19 cellular contexts compared by ENCODE assay signal in genomic region chr3:120088622-120089021, GRCh38. TPM values are rescaled to one million over a fixed set of nuclear protein-coding genes. Genes with fewer than 3 reads are reported as not detected.
DNase-seq lines count a peak whose midpoint lies in the region; ATAC-seq, FAIRE-seq and TF ChIP-seq lines count a peak whose summit lies in the region.
"Had no signal": no experiment of that assay in that cellular context is flagged by ENCODE, and none has a peak within 500 bp of the region (broad histone marks: within the 10 kb centered on the region; RNA-seq: fewer than 3 reads in every experiment).

No MANE protein-coding gene starts in this region.

- POLR2A ChIA-PET in CD4-positive, alpha-beta memory T cell (lab: Charles Lee; ENCODE audit: partially characterized antibody) = no interaction called here
- POLR2A ChIA-PET in GM12878 (lab: Charles Lee) = no interaction called here

- intact Hi-C loops in CD4-positive, alpha-beta memory T cell (cut with micrococcal nuclease) = no loop called here
- intact Hi-C loops in GM12878 (cut with micrococcal nuclease; ENCODE audit: unreplicated experiment) = no loop called here
- intact Hi-C loops in natural killer cell (cut with micrococcal nuclease) = no loop called here

- H3K9me3 Mint-ChIP-seq in CD4-positive, alpha-beta memory T cell = no peaks in the 10 kb centered on the region
- no peaks in the 10 kb centered on the region for H3K9me3 Mint-ChIP-seq in HFFc6
- no peaks in the 10 kb centered on the region for H3K9me3 Mint-ChIP-seq in natural killer cell
- H3K9me3 Mint-ChIP-seq: activated naive CD4-positive, alpha-beta T cell treated with anti-CD3 and anti-CD28 coated beads for 36 hours; stimulated activated naive CD8-positive, alpha-beta T cell treated with anti-CD3 and anti-CD28 coated beads, Interleukin-15, Interleukin-2, amounts not matched to agents 100 ng/mL and 50 ng/mL, for 24 hours had no signal

- H3K36me3 ChIP-seq in CD4-positive, alpha-beta memory T cell (ENCODE audit: insufficient read depth, low read length) = no peaks in the 10 kb centered on the region
- H3K36me3 ChIP-seq in GM12878 (ENCODE audit: control insufficient read depth in 2 of 2, insufficient read depth in 2 of 2, low read length in 1 of 2) = no peaks in the 10 kb centered on the region; a peak in 1 of 4 replicates
- H3K36me3 ChIP-seq: gastroesophageal sphincter, vagina had no signal

- no peak overlapping the region for H2AFZ ChIP-seq in GM12878 (ENCODE audit: control insufficient read depth, low read depth, low read length)

- H3K9me3 ChIP-seq in CD4-positive, alpha-beta memory T cell (ENCODE audit: control insufficient read depth in 1 of 2, low read length in 2 of 2) = no peaks in the 10 kb centered on the region
- H3K9me3 ChIP-seq in GM12878 (replicated peaks; ENCODE audit: control insufficient read depth, insufficient read depth, low read length) = no peaks in the 10 kb centered on the region; the same call in 1 of the 3 replicates
- H3K9me3 ChIP-seq: gastroesophageal sphincter, vagina had no signal

- RAD21 ChIA-PET in GM12878 (lab: Charles Lee; ENCODE audit: unreplicated experiment) = interaction anchor here (1.3 kb wide), 1 partner anchor 148 kb away, joined by 3 read pairs; no protein-coding TSS in a partner anchor

- DNase-seq in CD4-positive, alpha-beta memory T cell = no peak
- DNase-seq in HFFc6 (no peak), GM12878 (ENCODE audit: low read depth, low spot score) (no peak), natural killer cell (no peak)
- DNase-seq: activated naive CD4-positive, alpha-beta T cell treated with anti-CD3 and anti-CD28 coated beads for 36 hours; DMS79 treated with DMSO at 0.1 percent for 48 hours; HCEC 1CT; NCI-H1436; occipital lobe had no signal

- TF ChIP-seq RAD21 in GM12878 (IDR thresholded peaks at IDR 0.05; ENCODE audit: insufficient read depth, low read depth, low read length) = no peak

- no peaks in the 10 kb centered on the region for H3K27me3 Mint-ChIP-seq in CD4-positive, alpha-beta memory T cell
- H3K27me3 Mint-ChIP-seq in HFFc6 (ENCODE audit: insufficient read depth) = no peaks in the 10 kb centered on the region
- H3K27me3 Mint-ChIP-seq in natural killer cell (ENCODE audit: low read depth in 2 of 2) = no peaks in the 10 kb centered on the region
- H3K27me3 Mint-ChIP-seq: B cell; stimulated activated naive CD8-positive, alpha-beta T cell treated with anti-CD3 and anti-CD28 coated beads, Interleukin-15, Interleukin-2, amounts not matched to agents 100 ng/mL and 50 ng/mL, for 24 hours had no signal

- H3K27me3 ChIP-seq in CD4-positive, alpha-beta memory T cell (ENCODE audit: insufficient read depth, low read length) = no peaks in the 10 kb centered on the region
- no peaks in the 10 kb centered on the region for H3K27me3 ChIP-seq in GM12878 (replicated peaks in 1 of 2; ENCODE audit: control insufficient read depth in 2 of 2, insufficient read depth in 2 of 2, low read length in 1 of 2)
- H3K27me3 ChIP-seq: gastroesophageal sphincter, vagina had no signal

- WGBS in GM12878 (ENCODE audit: insufficient coverage, insufficient replicate concordance, low lambda C conversion rate, missing lambda C conversion rate) = 96% methylated on average over 3 of the region's 3 CpGs

- TF ChIP-seq POLR2A in GM12878 (IDR thresholded peaks at IDR 0.05; ENCODE audit: low read depth, low read length) = no peak

- no TSS peak for BruUV-seq in GM12878 (replicated peaks; lab: Mats Ljungman, UMichigan)

- CTCF ChIA-PET in CD4-positive, alpha-beta memory T cell (lab: Charles Lee; ENCODE audit: partially characterized antibody) = no interaction called here
- CTCF ChIA-PET in GM12878 (lab: Yijun Ruan, JAX) = interaction anchor here (1.1 to 1.6 kb wide), 2 partner anchors 29 to 197 kb away, joined by 3 to 4 read pairs; no protein-coding TSS in a partner anchor

- peak overlapping the region in 4 of 7 donors; percentile 25 to 43 (median 37) for H3K27ac Mint-ChIP-seq in CD4-positive, alpha-beta memory T cell
- H3K27ac Mint-ChIP-seq in HFFc6 (no peak overlapping the region), natural killer cell (peak overlapping the region; percentile 74 to 86)
- H3K27ac Mint-ChIP-seq: activated naive CD4-positive, alpha-beta T cell treated with anti-CD3 and anti-CD28 coated beads for 36 hours; B cell; stimulated activated naive CD8-positive, alpha-beta T cell treated with anti-CD3 and anti-CD28 coated beads, Interleukin-15, Interleukin-2, amounts not matched to agents 100 ng/mL and 50 ng/mL, for 24 hours had no signal

- H3K4me3 ChIP-seq in CD4-positive, alpha-beta memory T cell (ENCODE audit: low read length in 2 of 2) = no peak overlapping the region
- H3K4me3 ChIP-seq in GM12878 = peak overlapping the region; percentile 58
- H3K4me3 ChIP-seq: gastroesophageal sphincter, skin epidermis, vagina had no signal

- H3K4me2 ChIP-seq in GM12878 (ENCODE audit: control insufficient read depth, insufficient read depth) = peak overlapping the region; percentile 76

- no peak overlapping the region for H3K9ac ChIP-seq in GM12878 (ENCODE audit: control insufficient read depth, insufficient read depth, low read length)

- H3K79me2 ChIP-seq in GM12878 (ENCODE audit: control insufficient read depth, insufficient read depth, low read length) = peaks cover 100% of the 10 kb centered on the region

- H3K4me1 ChIP-seq in CD4-positive, alpha-beta memory T cell (ENCODE audit: insufficient read depth, low read length) = peaks cover 68% of the 10 kb centered on the region
- no peaks in the 10 kb centered on the region; the same call in 1 of the 2 replicates for H3K4me1 ChIP-seq in GM12878 (ENCODE audit: control insufficient read depth, insufficient read depth, low read length)

- FAIRE-seq in GM12878 (lab: Jason Lieb, UNC) = no peak

- H3K4me1 Mint-ChIP-seq in CD4-positive, alpha-beta memory T cell = peaks cover 25 to 40% (median 32%) of the 10 kb centered on the region in 4 donors
- peaks cover 25% of the 10 kb centered on the region for H3K4me1 Mint-ChIP-seq in HFFc6 (ENCODE audit: low read depth)
- peaks cover 20 to 23% of the 10 kb centered on the region in 2 donors for H3K4me1 Mint-ChIP-seq in natural killer cell

- in situ Hi-C loops in GM12878 (cut with MboI) = no loop called here

- no peak for TF ChIP-seq EP300 in GM12878 (IDR thresholded peaks at IDR 0.05; ENCODE audit: borderline replicate concordance in 1 of 2, control insufficient read depth in 1 of 2, low read depth in 2 of 2, low read length in 2 of 2)

- peak; percentile 53 for ATAC-seq in GM12878
- peak; percentile 85 to 89 (median 87) for ATAC-seq in natural killer cell
- ATAC-seq in HG02759 (IDR thresholded peaks at IDR 0.05; ENCODE audit: unreplicated experiment) = no peak
- ATAC-seq in HG03039 (IDR thresholded peaks at IDR 0.05; ENCODE audit: unreplicated experiment) = no peak
- no peak for ATAC-seq in HG02642 (IDR thresholded peaks at IDR 0.05; ENCODE audit: poor library complexity, unreplicated experiment)
- no peak for ATAC-seq in HG03196 (IDR thresholded peaks at IDR 0.05; ENCODE audit: unreplicated experiment)
- ATAC-seq: gastroesophageal sphincter, Panc1 had no signal

- H3K4me3 Mint-ChIP-seq in CD4-positive, alpha-beta memory T cell = peak overlapping the region in 6 of 8 donors; percentile 6 to 74 (median 56)
- H3K4me3 Mint-ChIP-seq in HFFc6 (peak overlapping the region; percentile 1; the same call in 1 of the 2 replicates), natural killer cell (peak overlapping the region; percentile 62)
- H3K4me3 Mint-ChIP-seq: activated naive CD4-positive, alpha-beta T cell treated with anti-CD3 and anti-CD28 coated beads for 36 hours; B cell; stimulated activated naive CD8-positive, alpha-beta T cell treated with anti-CD3 and anti-CD28 coated beads, Interleukin-15, Interleukin-2, amounts not matched to agents 100 ng/mL and 50 ng/mL, for 24 hours had no signal

- peaks cover 7 to 10% of the 10 kb centered on the region in 2 donors for H3K36me3 Mint-ChIP-seq in CD4-positive, alpha-beta memory T cell
- peaks cover 7% of the 10 kb centered on the region for H3K36me3 Mint-ChIP-seq in HFFc6 (ENCODE audit: low read depth)
- H3K36me3 Mint-ChIP-seq in natural killer cell = no peaks in the 10 kb centered on the region

- TF ChIP-seq CTCF in HFFc6 (IDR thresholded peaks at IDR 0.05) = no peak
- TF ChIP-seq CTCF in GM12878 (IDR thresholded peaks at IDR 0.05 in 2 of 3, conservative IDR thresholded peaks at IDR 0.05 in 1 of 3; ENCODE audit: control insufficient read depth in 2 of 3, extremely low read depth in 1 of 3, insufficient read depth in 1 of 3, low read depth in 3 of 3, low read length in 3 of 3) = no peak
- TF ChIP-seq CTCF in natural killer cell (IDR thresholded peaks at IDR 0.05) = no peak

- SMC1A ChIA-PET in GM12878 (lab: Charles Lee; ENCODE audit: uncharacterized antibody, unreplicated experiment) = interaction anchor here (0.9 to 1.9 kb wide), 4 partner anchors 36 to 197 kb away, joined by 3 to 7 read pairs (median 4); no protein-coding TSS in a partner anchor

- no peak overlapping the region for H3K27ac ChIP-seq in CD4-positive, alpha-beta memory T cell (ENCODE audit: low read depth, low read length)
- no peak overlapping the region for H3K27ac ChIP-seq in GM12878 (ENCODE audit: control insufficient read depth, insufficient read depth)
- H3K27ac ChIP-seq: gastroesophageal sphincter, skin epidermis, vagina had no signal

- H4K20me1 ChIP-seq in GM12878 (ENCODE audit: control insufficient read depth, insufficient read depth) = peaks cover 4% of the 10 kb centered on the region

RNA-seq across cellular contexts. Expression of gene GSK3B, which starts 5.6 kb away (rescaled TPM):
- 10 to 100 TPM; 33.4 to 35.0 TPM for total RNA-seq in CD4-positive, alpha-beta memory T cell
- 10 to 100 TPM; 10.4 to 17.6 TPM for polyA plus RNA-seq in CD4-positive, alpha-beta memory T cell
- total RNA-seq in HFFc6 (2021; fragmentation: NEBNext Ultra II Directional; extraction: Animal tissue kit (Norgen Biotek cat#: 25700)) = 10 to 100 TPM; 42.9 to 52.8 (median 49.6) TPM
- total RNA-seq in GM12878 (2013; cell fraction: nucleolus; rRNA removed) = 126 and 127 TPM in 2 replicates
- total RNA-seq in GM12878 (2014; rRNA removed) (28.0 and 29.4 TPM in 2 replicates), GM12878 (2014; rRNA removed; fragmentation: Illumina TruSeq; extraction: Trizol) (39.4 and 39.6 TPM in 2 replicates), GM12878 (2021) (43.9 and 44.5 TPM in 2 replicates), natural killer cell (10 to 100 TPM; 61.3 to 67.0 (median 62.7) TPM)
- polyA plus RNA-seq in GM12878 (2011; ENCODE audit: low read depth) = 12.9 TPM
- polyA plus RNA-seq in GM12878 (2011; rRNA removed) (49.8 and 51.6 TPM in 2 replicates), GM12878 (2014; fragmentation: Illumina TruSeq; extraction: Trizol) (41.5 and 43.3 TPM in 2 replicates), GM12878 (2014; fragmentation: Nextera tagmentation; extraction: Ambion mirVana) (1 to 10 TPM; 8.5 to 8.8 TPM), GM12878 (2014; rRNA removed) (17.3 and 23.1 TPM in 2 replicates), GM12878 (2016; fragmentation: Nextera tagmentation; extraction: Ambion mirVana) (10 to 100 TPM; 20.2 to 21.9 TPM)
- polyA plus RNA-seq in GM12878 (2011; cell fraction: cytosol; rRNA removed) = 29.6 and 31.9 TPM in 2 replicates
- polyA plus RNA-seq in GM12878 (2011; cell fraction: nucleus; rRNA removed) = 20.8 and 21.6 TPM in 2 replicates
- polyA plus RNA-seq in GM12878 (2012) = 20.5 and 22.8 TPM in 2 replicates
- 83.0 and 113 TPM in 2 replicates for polyA minus RNA-seq in GM12878 (2011; rRNA and poly(A)+ RNA removed)
- 36.4 and 56.3 TPM in 2 replicates for polyA minus RNA-seq in GM12878 (2011; cell fraction: cytosol; rRNA and poly(A)+ RNA removed)
- polyA minus RNA-seq in GM12878 (2011; cell fraction: nucleus; rRNA and poly(A)+ RNA removed) = 46.9 and 65.3 TPM in 2 replicates

Comparison
In these comparisons a context has a peak if more than half of its experiments do, and no peak if none do; other contexts are left out.
1. H3K4me3 Mint-ChIP-seq: peak in every context shown above with its lines; median percentile 62 in natural killer cell; 56 in CD4-positive, alpha-beta memory T cell; 1 in HFFc6.
2. ATAC-seq: peak in GM12878 (single experiment) and natural killer cell (3 of 3); none in HG02759 (single experiment), HG03039 (single experiment), HG02642 (single experiment) and HG03196 (single experiment).